18 cellular contexts compared by ENCODE assay signal in genomic region chr17:66689192-66689591, GRCh38.
DNase-seq lines count a peak whose midpoint lies in the region; ATAC-seq and TF ChIP-seq lines count a peak whose summit lies in the region.
"Had no signal": no experiment of that assay in that cellular context is flagged by ENCODE, and none has a peak within 500 bp of the region (broad histone marks: within the 10 kb centered on the region; RNA-seq: fewer than 3 reads in every experiment).

No MANE protein-coding gene starts in this region.

- H2BK12ac ChIP-seq in mesenchymal stem cell (ENCODE audit: low read length in 2 of 2), result no peak overlapping the region

- H2AFZ ChIP-seq in mesenchymal stem cell (ENCODE audit: low read depth, low read length), result no peak overlapping the region
- H2AFZ ChIP-seq: PC-9 had no signal

- H3K4me2 ChIP-seq in mesenchymal stem cell (ENCODE audit: low read length, poor library complexity, severe bottlenecking), result no peak overlapping the region
- H3K4me2 ChIP-seq: PC-9 had no signal

- no peak overlapping the region for H2BK120ac ChIP-seq in mesenchymal stem cell (ENCODE audit: low read depth, low read length)

- no peaks in the 10 kb centered on the region for H3K9me3 ChIP-seq in colonic mucosa
- no peaks in the 10 kb centered on the region for H3K9me3 ChIP-seq in mesenchymal stem cell (ENCODE audit: control insufficient read depth, low read length)
- H3K9me3 ChIP-seq: suprapubic skin had no signal

- no peak overlapping the region for H2BK15ac ChIP-seq in mesenchymal stem cell (ENCODE audit: low read depth, poor library complexity, severe bottlenecking)

- H2AK5ac ChIP-seq in mesenchymal stem cell (ENCODE audit: low read length, severe bottlenecking), result no peak overlapping the region

- DNase-seq in SIG-M5 treated with dmso at 0.1 percent for 504 hours (lab: John Stamatoyannopoulos, UW; ENCODE audit: unreplicated experiment), result peak; percentile 16
- DNase-seq in SIG-M5 (lab: John Stamatoyannopoulos, UW), result no peak
- peak; percentile 39 for DNase-seq in NCI-H69 (lab: John Stamatoyannopoulos, UW)
- DNase-seq in colonic mucosa, result no peak
- DNase-seq in sciatic nerve (ENCODE audit: low spot score), result no peak
- DNase-seq in foreskin keratinocyte, result no peak
- DNase-seq in mesenchymal stem cell, result no peak
- DNase-seq: 8988T; activated B cell treated with CpG ODN at 0.5 μM for 24 hours; activated naive CD4-positive, alpha-beta T cell treated with Interleukin-2 at 50 U/mL for 16 hours; C1 segment of cervical spinal cord; effector CD4-positive, alpha-beta T cell; NCI-H1694 treated with DMSO at 0.1 percent for 48 hours; NCI-H446 treated with DMSO at 0.1 percent for 48 hours; PC-9 had no signal

- WGBS in mesenchymal stem cell, result 100% methylated on average over 2 of the region's 2 CpGs

- no peak overlapping the region for H3K14ac ChIP-seq in mesenchymal stem cell (ENCODE audit: low read length in 2 of 2)

- H2BK5ac ChIP-seq in mesenchymal stem cell (ENCODE audit: low read depth, low read length, poor library complexity, severe bottlenecking), result no peak overlapping the region

- H3K27me3 ChIP-seq in colonic mucosa, result no peaks in the 10 kb centered on the region
- H3K27me3 ChIP-seq in foreskin keratinocyte, result no peaks in the 10 kb centered on the region
- H3K27me3 ChIP-seq in mesenchymal stem cell (ENCODE audit: control insufficient read depth in 1 of 2, insufficient read depth in 1 of 2, low read length in 2 of 2), result no peaks in the 10 kb centered on the region
- H3K27me3 ChIP-seq: suprapubic skin had no signal

- peak; percentile 83 for ATAC-seq in sciatic nerve
- ATAC-seq in HG02870 (IDR thresholded peaks at IDR 0.05; ENCODE audit: unreplicated experiment), result no peak
- no peak for ATAC-seq in foreskin keratinocyte

- TF ChIP-seq CTCF in colonic mucosa (IDR thresholded peaks at IDR 0.05) (no peak), foreskin keratinocyte (conservative IDR thresholded peaks at IDR 0.05) (no peak)

- peaks cover 18% of the 10 kb centered on the region for H3K79me1 ChIP-seq in mesenchymal stem cell (replicated peaks; ENCODE audit: low read length, poor library complexity, severe bottlenecking)

- H4K8ac ChIP-seq in mesenchymal stem cell (ENCODE audit: low read length), result no peak overlapping the region

- intact Hi-C loops in colonic mucosa (cut with DNase I), result no loop called here
- intact Hi-C loops in sciatic nerve (cut with DNase I), result no loop called here

- H3K9ac ChIP-seq in colonic mucosa (ENCODE audit: low read depth in 2 of 2, low read length in 2 of 2) (no peak overlapping the region), mesenchymal stem cell (ENCODE audit: low read length) (no peak overlapping the region)

- no peaks in the 10 kb centered on the region for H3K4me1 ChIP-seq in colonic mucosa
- peaks cover 5% of the 10 kb centered on the region for H3K4me1 ChIP-seq in foreskin keratinocyte
- H3K4me1 ChIP-seq in mesenchymal stem cell (ENCODE audit: control insufficient read depth, insufficient read depth, low read depth, low read length), result peaks cover 9% of the 10 kb centered on the region

- H3K18ac ChIP-seq in mesenchymal stem cell (ENCODE audit: low read depth in 1 of 2, low read length in 2 of 2), result no peak overlapping the region

- H3K23ac ChIP-seq in mesenchymal stem cell (ENCODE audit: low read length in 2 of 2), result no peak overlapping the region

- H3K4me3 ChIP-seq in colonic mucosa (no peak overlapping the region), mesenchymal stem cell (ENCODE audit: insufficient read depth in 1 of 2, low read depth in 1 of 2, low read length in 2 of 2) (no peak overlapping the region)
- H3K4me3 ChIP-seq: PC-9, suprapubic skin had no signal

- no peaks in the 10 kb centered on the region for H3K36me3 ChIP-seq in colonic mucosa
- H3K36me3 ChIP-seq in mesenchymal stem cell (ENCODE audit: control insufficient read depth in 1 of 2, insufficient read depth in 2 of 2, low read depth in 1 of 2, low read length in 2 of 2), result peaks cover 20 to 62% of the 10 kb centered on the region in 2 experiments
- H3K36me3 ChIP-seq: suprapubic skin had no signal

- no peak overlapping the region for H4K91ac ChIP-seq in mesenchymal stem cell (ENCODE audit: low read length)

- H3K27ac ChIP-seq in colonic mucosa, result peak overlapping the region; percentile 34
- H3K27ac ChIP-seq in foreskin keratinocyte, result no peak overlapping the region
- H3K27ac ChIP-seq in mesenchymal stem cell (ENCODE audit: low read length, poor library complexity, severe bottlenecking), result no peak overlapping the region
- H3K27ac ChIP-seq: HL-60, PC-9, suprapubic skin had no signal

- no peak overlapping the region for H3K4ac ChIP-seq in mesenchymal stem cell (ENCODE audit: low read depth in 1 of 2, low read length in 2 of 2)

Comparison
In these comparisons a context has a peak if more than half of its experiments do, and no peak if none do; other contexts are left out.
1. DNase-seq: peak in SIG-M5 treated with dmso at 0.1 percent for 504 hours (single experiment) and NCI-H69 (single experiment); none in SIG-M5 (single experiment), colonic mucosa (single experiment), sciatic nerve (single experiment), foreskin keratinocyte (0 of 2) and mesenchymal stem cell (single experiment).